Comparison of ENCODE assay signal across 8 cellular contexts in the genomic region with DNA sequence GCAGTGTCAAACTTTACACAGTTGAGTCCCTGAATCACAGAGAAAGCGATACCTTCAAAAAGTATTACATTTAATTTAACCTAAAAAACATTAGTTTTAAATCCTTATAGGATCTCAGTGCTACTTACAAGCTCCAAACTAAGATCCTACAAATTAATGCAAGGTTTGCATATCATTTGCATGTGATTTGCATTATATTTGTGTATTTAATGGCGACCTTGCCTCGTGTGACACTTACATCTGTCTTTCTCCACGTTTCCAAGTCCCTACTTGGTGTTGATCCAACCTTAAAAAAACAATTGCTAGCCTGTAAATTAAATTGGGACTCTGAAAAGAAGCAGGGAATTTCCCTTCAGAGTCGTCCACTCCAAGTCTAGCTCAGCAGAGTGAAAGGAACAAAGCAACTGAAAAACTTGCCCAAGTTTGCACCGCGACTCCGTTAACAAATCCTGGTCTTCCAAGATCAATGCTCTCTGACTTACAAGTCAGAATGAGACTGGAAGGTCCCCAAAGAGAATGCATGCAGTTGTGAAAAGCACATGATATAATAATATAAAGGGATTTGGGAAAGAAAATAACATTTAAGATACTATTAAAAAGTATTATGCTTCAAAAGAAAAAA. TPM values are rescaled to one million over a fixed set of nuclear protein-coding genes. Genes with fewer than 3 reads are reported as not detected.
A peak's percentile ranks its signal among the peaks of the same experiment; 100 is the strongest.
DNase-seq lines count a peak whose midpoint lies in the region; TF ChIP-seq lines count a peak whose summit lies in the region.

No MANE protein-coding gene starts in this region.

- H4K20me1 ChIP-seq in OCI-LY1 (ENCODE audit: insufficient read depth, low read length) = no peaks in the 10 kb centered on the region

- H3K4me3 ChIP-seq in Caco-2 (ENCODE audit: low read depth, low read length) (peak overlapping the region; percentile 32), OCI-LY1 (ENCODE audit: low read depth, low read length, poor library complexity, severe bottlenecking) (peak overlapping the region; percentile 80), endocrine pancreas (ENCODE audit: control insufficient read depth, insufficient read depth, low read length) (peak overlapping the region; percentile 62)

- H3K27ac ChIP-seq in OCI-LY1 (ENCODE audit: low read depth, low read length, poor library complexity, severe bottlenecking) = peak overlapping the region; percentile 36

- POLR2A ChIA-PET in Caco-2 (lab: Charles Lee) = interaction anchor here (0.5 to 1.9 kb wide), 57 partner anchors 7 to 1120 kb away, joined by 3 to 88 read pairs (median 5); a partner anchor contains a TSS

- H3K27me3 Mint-ChIP-seq in Caco-2 (ENCODE audit: insufficient read depth, unreplicated experiment) (peaks cover 13% of the 10 kb centered on the region), osteocyte (ENCODE audit: unreplicated experiment) (peaks cover 42% of the 10 kb centered on the region)

- H3K27me3 ChIP-seq in Caco-2 (replicated peaks; ENCODE audit: control insufficient read depth, insufficient read depth, low read length) (0 out of 2 replicates have a peak, but pooled peaks cover 1% of the 10 kb centered on the region), OCI-LY1 (ENCODE audit: insufficient read depth, low read length) (no peaks in the 10 kb centered on the region), endocrine pancreas (ENCODE audit: control insufficient read depth, insufficient read depth, low read length) (no peaks in the 10 kb centered on the region)

- BruUV-seq in Caco-2 (replicated peaks; lab: Mats Ljungman, UMichigan) = no TSS peak

- H3K4me2 ChIP-seq in OCI-LY1 (ENCODE audit: low read length) = peak overlapping the region; percentile 49

- H3K36me3 Mint-ChIP-seq in Caco-2 (ENCODE audit: insufficient read depth, unreplicated experiment) (peaks cover 18% of the 10 kb centered on the region), osteocyte (ENCODE audit: unreplicated experiment) (no peaks in the 10 kb centered on the region)

- H3K4me1 ChIP-seq in Caco-2 (peaks cover 9% of the 10 kb centered on the region), OCI-LY1 (ENCODE audit: insufficient read depth, low read length, severe bottlenecking) (peaks cover 38% of the 10 kb centered on the region), endocrine pancreas (ENCODE audit: control insufficient read depth, insufficient read depth, low read length) (peaks cover 10% of the 10 kb centered on the region)

- H3K79me2 ChIP-seq in OCI-LY1 (ENCODE audit: insufficient read depth, low read length) = peaks cover 40% of the 10 kb centered on the region

- H2AFZ ChIP-seq in OCI-LY1 (ENCODE audit: low read length) = no peak overlapping the region

- H3K27ac Mint-ChIP-seq in Caco-2 (ENCODE audit: unreplicated experiment) (peak overlapping the region; percentile 81), osteocyte (ENCODE audit: unreplicated experiment) (no peak overlapping the region)

- no peaks in the 10 kb centered on the region for H3K9me2 ChIP-seq in OCI-LY1 (ENCODE audit: low read depth, low read length)

- DNase-seq in Caco-2 (no peak), osteocyte (ENCODE audit: extremely low spot score, unreplicated experiment) (no peak), AG20443 (ENCODE audit: low spot score) (no peak), NCI-H524 (lab: John Stamatoyannopoulos, UW) (no peak), 8988T (no peak)
- DNase-seq in stimulated activated CD4-positive, alpha-beta T cell treated with anti-CD3 and anti-CD28 coated beads, Interleukin-4, amount 100 ng/mL, for 4 hours = no peak

- peaks cover 8% of the 10 kb centered on the region for H3K4me1 Mint-ChIP-seq in Caco-2 (ENCODE audit: low read depth, unreplicated experiment)
- peaks cover 9% of the 10 kb centered on the region for H3K4me1 Mint-ChIP-seq in osteocyte (ENCODE audit: unreplicated experiment)

- intact Hi-C loops in Caco-2 (cut with micrococcal nuclease; ENCODE audit: unreplicated experiment) = loop anchor here (1.0 to 5.0 kb wide), 5 partner anchors 15 to 197 kb away; a partner anchor contains a TSS

- CTCF ChIA-PET in Caco-2 (lab: Charles Lee) = interaction anchor here (0.6 to 2.5 kb wide), 37 partner anchors 9 to 738 kb away, joined by 3 to 36 read pairs (median 5); a partner anchor contains a TSS

- TF ChIP-seq CTCF in Caco-2 (IDR thresholded peaks at IDR 0.05; ENCODE audit: insufficient read depth in 1 of 2, low read depth in 1 of 2, low read length in 1 of 2, severe bottlenecking in 1 of 2, unreplicated experiment in 1 of 2) = no peak
- no peak for TF ChIP-seq CTCF in OCI-LY1 (IDR thresholded peaks at IDR 0.05; ENCODE audit: low read length)
- TF ChIP-seq CTCF in osteocyte (IDR thresholded peaks at IDR 0.05) = no peak

- H3K36me3 ChIP-seq in Caco-2 (ENCODE audit: control insufficient read depth, insufficient read depth, low read length) = no peaks in the 10 kb centered on the region
- H3K36me3 ChIP-seq in OCI-LY1 (ENCODE audit: insufficient read depth, low read length) = peaks cover 7% of the 10 kb centered on the region
- no peaks in the 10 kb centered on the region for H3K36me3 ChIP-seq in endocrine pancreas (ENCODE audit: control insufficient read depth, insufficient read depth, low read length)

- H3K9me3 Mint-ChIP-seq in Caco-2 (ENCODE audit: unreplicated experiment) (no peaks in the 10 kb centered on the region), osteocyte (ENCODE audit: unreplicated experiment) (no peaks in the 10 kb centered on the region)

- H3F3A ChIP-seq in OCI-LY1 (ENCODE audit: insufficient read depth, low read length) = no peaks in the 10 kb centered on the region; the same call in 1 of the 2 replicates

- H3K9ac ChIP-seq in OCI-LY1 (ENCODE audit: low read length) (no peak overlapping the region), endocrine pancreas (ENCODE audit: control insufficient read depth, insufficient read depth, low read length) (no peak overlapping the region)

- H3K4me3 Mint-ChIP-seq in Caco-2 (ENCODE audit: unreplicated experiment) = peak overlapping the region; percentile 98
- peak overlapping the region; percentile 73 for H3K4me3 Mint-ChIP-seq in osteocyte (ENCODE audit: unreplicated experiment)

- H3K9me3 ChIP-seq in Caco-2 = no peaks in the 10 kb centered on the region
- peaks cover 6% of the 10 kb centered on the region for H3K9me3 ChIP-seq in OCI-LY1 (ENCODE audit: low read length)
- no peaks in the 10 kb centered on the region for H3K9me3 ChIP-seq in endocrine pancreas (ENCODE audit: control insufficient read depth, low read length)

RNA-seq across cellular contexts. Expression of a gene that starts 0.7 kb away (rescaled TPM):
- total RNA-seq in Caco-2 (2022) = 36.8 and 41.5 TPM in 2 replicates
- 2.7 TPM in 2 replicates for total RNA-seq in osteocyte

RNA-seq across cellular contexts. Expression of a gene that starts 23.8 kb away (rescaled TPM):
- total RNA-seq in Caco-2 (2022) = 131 and 137 TPM in 2 replicates
- total RNA-seq in osteocyte = 50.5 and 58.0 TPM in 2 replicates

RNA-seq across cellular contexts. Expression of a gene that starts 56.9 kb away (rescaled TPM):
- total RNA-seq in Caco-2 (2022) (228 and 232 TPM in 2 replicates), osteocyte (60.0 and 62.0 TPM in 2 replicates)

Comparison
In these comparisons a context has a peak if more than half of its experiments do, and no peak if none do; other contexts are left out.
1. RNA of a gene that starts 0.7 kb away (total RNA-seq): 36.8 to 41.5 TPM in Caco-2; 2.7 TPM in osteocyte; every median in the first group is over 10 times any median in the second.
2. Peak in every context shown above with its lines, with median percentiles within 50 percentile points of each other: H3K4me3 ChIP-seq.